7 cellular contexts compared by ENCODE assay signal in genomic region chr2:169928463-169928864, GRCh38.
DNase-seq lines count a peak whose midpoint lies in the region; ATAC-seq and TF ChIP-seq lines count a peak whose summit lies in the region.

No MANE protein-coding gene starts in this region.

- no peak for TF ChIP-seq EP300 in transverse colon (IDR thresholded peaks at IDR 0.05; ENCODE audit: low read depth)

- H3K4me3 ChIP-seq in GM12864 (ENCODE audit: low read depth, low read length): no peak overlapping the region
- no peak overlapping the region for H3K4me3 ChIP-seq in transverse colon

- no peaks in the 10 kb centered on the region for H3K9me3 ChIP-seq in transverse colon

- no peak overlapping the region for H3K27ac ChIP-seq in VCaP
- no peak overlapping the region for H3K27ac ChIP-seq in transverse colon

- TF ChIP-seq POLR2A in transverse colon (IDR thresholded peaks at IDR 0.05): no peak

- TF ChIP-seq CTCF in GM12864 (IDR thresholded peaks at IDR 0.05; ENCODE audit: low read depth, low read length, missing control alignments): peak; percentile 50
- TF ChIP-seq CTCF in VCaP (conservative IDR thresholded peaks at IDR 0.05): peak; percentile 74
- peak; percentile 61 to 75 (median 71) for TF ChIP-seq CTCF in transverse colon (IDR thresholded peaks at IDR 0.05)

- in situ Hi-C loops in transverse colon (cut with MboI; ENCODE audit: low pct_ligation_motif_present in 1 of 4, low pct_unique_long_range_greater_than_20kb in 1 of 4, low sequenced_read_pairs in 3 of 4): no loop called here

- 55 to 57% methylated on average over 1 of the region's 1 CpG for WGBS in transverse colon (ENCODE audit: low coverage in 1 of 2), 2 donors

- no peaks in the 10 kb centered on the region for H3K27me3 ChIP-seq in transverse colon

- DNase-seq in GM12864 (ENCODE audit: low read depth): peak; percentile 26
- peak in 2 of 3 experiments; percentile 18 to 39 for DNase-seq in NCI-H1417 (lab: John Stamatoyannopoulos, UW)
- peak; percentile 71 for DNase-seq in inferior parietal cortex (ENCODE audit: extremely low spot score)
- no peak for DNase-seq in transverse colon
- no peak for DNase-seq in ureter (ENCODE audit: low spot score)

- H3K4me1 ChIP-seq in transverse colon: no peaks in the 10 kb centered on the region

- H3K36me3 ChIP-seq in transverse colon: peaks cover 0 to 24% (median 2%) of the 10 kb centered on the region in 4 donors

- no peak for ATAC-seq in HG03108 (IDR thresholded peaks at IDR 0.05; ENCODE audit: unreplicated experiment)

- intact Hi-C loops in transverse colon (cut with DNase I; ENCODE audit: low total_unique reads): no loop called here

Comparison
In these comparisons a context has a peak if more than half of its experiments do, and no peak if none do; other contexts are left out.
1. DNase-seq: peak in GM12864 (single experiment), NCI-H1417 (2 of 3) and inferior parietal cortex (single experiment); none in transverse colon (single experiment) and ureter (single experiment).
2. Peak in every context shown above with its lines, with median percentiles within 50 percentile points of each other: CTCF ChIP-seq.